8 cellular contexts compared by ENCODE assay signal in genomic region chr13:21261487-21262216, GRCh38.
DNase-seq lines count a peak whose midpoint lies in the region; ATAC-seq, FAIRE-seq and TF ChIP-seq lines count a peak whose summit lies in the region.
"Not testable (repeated sequence)": the region's sequence is repeated elsewhere in the genome, so short reads cannot be mapped to it uniquely, and the experiment has no call there.

No MANE protein-coding gene starts in this region.

- not testable (repeated sequence) for H3K4me2 ChIP-seq in HepG2 (ENCODE audit: low read depth, low read length); neural progenitor cell

- H3K27ac Mint-ChIP-seq in activated naive CD8-positive, alpha-beta T cell treated with anti-CD3 and anti-CD28 coated beads, Interleukin-2, amount 50 U/mL, for 24 hours; neural progenitor cell; stimulated activated effector memory CD8-positive, alpha-beta T cell treated with anti-CD3 and anti-CD28 coated beads, Interleukin-12 subunit alpha, Interleukin-12 subunit beta, amount 100 ng/mL, for 72 hours; stimulated activated naive CD8-positive, alpha-beta T cell treated with anti-CD3 and anti-CD28 coated beads, Interleukin-15, amount 100 ng/mL, for 72 hours: not testable (repeated sequence)

- not testable (repeated sequence) for FAIRE-seq in HepG2 (lab: Jason Lieb, UNC)

- in situ Hi-C loops in HepG2 (cut with HindIII; ENCODE audit: extremely low pct_ligation_motif_present, low pct_unique_long_range_greater_than_20kb), result not testable (repeated sequence)

- intact Hi-C loops in right cardiac atrium (cut with DNase I); HepG2 (cut with micrococcal nuclease; ENCODE audit: unreplicated experiment); aorta (cut with DNase I): not testable (repeated sequence)

- H3K36me3 ChIP-seq in HEK293 (ENCODE audit: control insufficient read depth in 2 of 2, insufficient read depth in 1 of 2, low read length in 2 of 2); HepG2 (replicated peaks in 1 of 2; ENCODE audit: control insufficient read depth in 1 of 2, insufficient read depth in 2 of 2, low read length in 2 of 2); neural progenitor cell; aorta (ENCODE audit: control insufficient read depth in 1 of 2, insufficient read depth in 2 of 2, low read length in 1 of 2): not testable (repeated sequence)

- not testable (repeated sequence) for H2AFZ ChIP-seq in HepG2 (ENCODE audit: low read length)
- H2AFZ ChIP-seq in neural progenitor cell (replicated peaks), result peak overlapping the region; percentile 72

- not testable (repeated sequence) for TF ChIP-seq RAD21 in HepG2 (CRISPR knock-in tag; IDR thresholded peaks at IDR 0.05)

- not testable (repeated sequence) for H3F3A ChIP-seq in neural progenitor cell (ENCODE audit: low read depth)

- not testable (repeated sequence) for H3K27me3 Mint-ChIP-seq in activated naive CD8-positive, alpha-beta T cell treated with anti-CD3 and anti-CD28 coated beads, Interleukin-2, amount 50 U/mL, for 24 hours; neural progenitor cell (ENCODE audit: insufficient read depth, low read depth); stimulated activated naive CD8-positive, alpha-beta T cell treated with anti-CD3 and anti-CD28 coated beads, Interleukin-15, amount 100 ng/mL, for 72 hours

- H3K9me3 ChIP-seq in HEK293 (ENCODE audit: control insufficient read depth, insufficient read depth, low read depth, low read length); right cardiac atrium (ENCODE audit: control insufficient read depth, low read length); HepG2 (ENCODE audit: low read length); neural progenitor cell (ENCODE audit: low read depth); aorta (ENCODE audit: control insufficient read depth, low read length): not testable (repeated sequence)

- H4K20me1 ChIP-seq in HepG2 (ENCODE audit: insufficient read depth, low read length); neural progenitor cell (ENCODE audit: low read depth): not testable (repeated sequence)

- CTCF ChIA-PET in HEK293 (lab: Yijun Ruan, JAX); HepG2 (lab: Yijun Ruan, JAX; ENCODE audit: low intra/inter-chr PET ratio, low total read pairs): not testable (repeated sequence)

- H3K4me1 Mint-ChIP-seq in activated naive CD8-positive, alpha-beta T cell treated with anti-CD3 and anti-CD28 coated beads, Interleukin-2, amount 50 U/mL, for 24 hours; neural progenitor cell; stimulated activated effector memory CD8-positive, alpha-beta T cell treated with anti-CD3 and anti-CD28 coated beads, Interleukin-12 subunit alpha, Interleukin-12 subunit beta, amount 100 ng/mL, for 72 hours; stimulated activated naive CD8-positive, alpha-beta T cell treated with anti-CD3 and anti-CD28 coated beads, Interleukin-15, amount 100 ng/mL, for 72 hours: not testable (repeated sequence)

- TF ChIP-seq CTCF in HEK293 (tag by site-specific recombination; IDR thresholded peaks at IDR 0.05); HepG2 (CRISPR knock-in tag; IDR thresholded peaks at IDR 0.05); neural progenitor cell (IDR thresholded peaks at IDR 0.05): not testable (repeated sequence)

- POLR2A ChIA-PET in HEK293 (lab: Yijun Ruan, JAX); HepG2 (lab: Yijun Ruan, JAX): not testable (repeated sequence)

- H3K4me1 ChIP-seq in HEK293 (ENCODE audit: control insufficient read depth, insufficient read depth, low read length); right cardiac atrium (ENCODE audit: control insufficient read depth, insufficient read depth, low read length); HepG2 (ENCODE audit: insufficient read depth, low read length); neural progenitor cell; aorta (ENCODE audit: control insufficient read depth in 1 of 2, insufficient read depth in 2 of 2, low read length in 2 of 2): not testable (repeated sequence)

- peak; percentile 28 for ATAC-seq in activated naive CD8-positive, alpha-beta T cell treated with anti-CD3 and anti-CD28 coated beads, Interleukin-2, amount 50 U/mL, for 24 hours
- ATAC-seq in right cardiac atrium (peak; percentile 47 to 57), HepG2 (peak; percentile 32), aorta (ENCODE audit: low FRiP score) (peak; percentile 28)
- ATAC-seq in stimulated activated effector memory CD8-positive, alpha-beta T cell treated with anti-CD3 and anti-CD28 coated beads, Interleukin-12 subunit alpha, Interleukin-12 subunit beta, amount 100 ng/mL, for 72 hours, result peak; percentile 47
- ATAC-seq in stimulated activated naive CD8-positive, alpha-beta T cell treated with anti-CD3 and anti-CD28 coated beads, Interleukin-15, amount 100 ng/mL, for 72 hours, result peak; percentile 20

- not testable (repeated sequence) for H3K27me3 ChIP-seq in right cardiac atrium (ENCODE audit: control insufficient read depth, insufficient read depth); HepG2 (ENCODE audit: control insufficient read depth in 1 of 2, insufficient read depth in 2 of 2, low read length in 2 of 2); neural progenitor cell; aorta (ENCODE audit: control insufficient read depth in 1 of 2, insufficient read depth in 2 of 2, low read length in 1 of 2)

- BruUV-seq in HepG2 (replicated peaks; lab: Mats Ljungman, UMichigan), result not testable (repeated sequence)

- H3K9ac ChIP-seq in HepG2 (ENCODE audit: insufficient read depth, low read depth, low read length); neural progenitor cell: not testable (repeated sequence)

- not testable (repeated sequence) for DNase-seq in activated naive CD8-positive, alpha-beta T cell treated with anti-CD3 and anti-CD28 coated beads, Interleukin-2, amount 50 U/mL, for 24 hours; right cardiac atrium; HepG2 (ENCODE audit: low spot score); neural progenitor cell (ENCODE audit: low spot score); stimulated activated effector memory CD8-positive, alpha-beta T cell treated with anti-CD3 and anti-CD28 coated beads, Interleukin-12 subunit alpha, Interleukin-12 subunit beta, amount 100 ng/mL, for 72 hours (ENCODE audit: low spot score in 2 of 2); stimulated activated naive CD8-positive, alpha-beta T cell treated with anti-CD3 and anti-CD28 coated beads, Interleukin-15, amount 100 ng/mL, for 72 hours; aorta

- H3K4me3 Mint-ChIP-seq in activated naive CD8-positive, alpha-beta T cell treated with anti-CD3 and anti-CD28 coated beads, Interleukin-2, amount 50 U/mL, for 24 hours; neural progenitor cell; stimulated activated effector memory CD8-positive, alpha-beta T cell treated with anti-CD3 and anti-CD28 coated beads, Interleukin-12 subunit alpha, Interleukin-12 subunit beta, amount 100 ng/mL, for 72 hours; stimulated activated naive CD8-positive, alpha-beta T cell treated with anti-CD3 and anti-CD28 coated beads, Interleukin-15, amount 100 ng/mL, for 72 hours: not testable (repeated sequence)

- H3K9me3 Mint-ChIP-seq in activated naive CD8-positive, alpha-beta T cell treated with anti-CD3 and anti-CD28 coated beads, Interleukin-2, amount 50 U/mL, for 24 hours; neural progenitor cell; stimulated activated effector memory CD8-positive, alpha-beta T cell treated with anti-CD3 and anti-CD28 coated beads, Interleukin-12 subunit alpha, Interleukin-12 subunit beta, amount 100 ng/mL, for 72 hours; stimulated activated naive CD8-positive, alpha-beta T cell treated with anti-CD3 and anti-CD28 coated beads, Interleukin-15, amount 100 ng/mL, for 72 hours: not testable (repeated sequence)

- not testable (repeated sequence) for H3K79me2 ChIP-seq in HepG2 (ENCODE audit: insufficient read depth, low read length); neural progenitor cell (ENCODE audit: low read depth)

- not testable (repeated sequence) for H3K4me3 ChIP-seq in HEK293 (ENCODE audit: low read depth, low read length); right cardiac atrium (ENCODE audit: low read length); HepG2 (replicated peaks in 1 of 3; ENCODE audit: insufficient read depth in 1 of 3, low read depth in 2 of 3, low read length in 3 of 3); neural progenitor cell; aorta (ENCODE audit: low read length in 2 of 2)

- not testable (repeated sequence) for TF ChIP-seq POLR2A in HepG2 (IDR thresholded peaks at IDR 0.05; ENCODE audit: insufficient read depth in 1 of 2, low read depth in 2 of 2, low read length in 2 of 2)

- 72% methylated on average over 3 of the region's 9 CpGs for WGBS in right cardiac atrium
- 20% methylated on average over 2 of the region's 9 CpGs for whole genome bisulfite sequencing in HepG2 (ENCODE audit: low lambda C conversion rate)
- WGBS in aorta, 2 donors, result 69 to 95% methylated on average over 2 to 3 of the region's 9 CpGs

- not testable (repeated sequence) for TF ChIP-seq EP300 in HepG2 (IDR thresholded peaks at IDR 0.05; ENCODE audit: low read depth in 2 of 2, low read length in 2 of 2); HepG2 (CRISPR knock-in tag; IDR thresholded peaks at IDR 0.05; ENCODE audit: borderline replicate concordance)

- H3K36me3 Mint-ChIP-seq in activated naive CD8-positive, alpha-beta T cell treated with anti-CD3 and anti-CD28 coated beads, Interleukin-2, amount 50 U/mL, for 24 hours (ENCODE audit: low read depth); neural progenitor cell; stimulated activated effector memory CD8-positive, alpha-beta T cell treated with anti-CD3 and anti-CD28 coated beads, Interleukin-12 subunit alpha, Interleukin-12 subunit beta, amount 100 ng/mL, for 72 hours: not testable (repeated sequence)

- not testable (repeated sequence) for H3K27ac ChIP-seq in HEK293 (ENCODE audit: extremely low read depth, low read depth, low read length); right cardiac atrium (ENCODE audit: low read length); HepG2 (ENCODE audit: extremely low read length, insufficient read depth, low read length); neural progenitor cell; aorta (ENCODE audit: low read depth in 1 of 2, low read length in 2 of 2)
